In genomic region chr1:8409107-8409506, GRCh38 we compare ENCODE assay signal across 8 cellular contexts.
DNase-seq lines count a peak whose midpoint lies in the region; ATAC-seq, FAIRE-seq and TF ChIP-seq lines count a peak whose summit lies in the region.

No MANE protein-coding gene starts in this region.

- no peak overlapping the region for H2BK15ac ChIP-seq in H1 (ENCODE audit: low read length)

- H3K4me1 Mint-ChIP-seq in T-helper 1 cell treated with Interleukin-12 subunit alpha and Interleukin-12 subunit beta and Interleukin-4 antibody, amounts not matched to agents 30 μg/mL and 1 μg/mL, for 36 hours (ENCODE audit: low read depth) = peaks cover 36% of the 10 kb centered on the region
- H3K4me1 Mint-ChIP-seq in mesothelial cell of epicardium = peaks cover 57% of the 10 kb centered on the region

- no peak for ATAC-seq in GM21723 (IDR thresholded peaks at IDR 0.05; ENCODE audit: unreplicated experiment)
- no peak for ATAC-seq in GM19463 (IDR thresholded peaks at IDR 0.05; ENCODE audit: unreplicated experiment)

- TF ChIP-seq RAD21 in H1 (IDR thresholded peaks at IDR 0.05 in 1 of 2, conservative IDR thresholded peaks at IDR 0.05 in 1 of 2; ENCODE audit: low read depth in 2 of 2, low read length in 2 of 2) = peak; percentile 16 to 28; a peak in 3 of 4 replicates

- H2AK5ac ChIP-seq in H1 (ENCODE audit: low read depth, low read length) = no peak overlapping the region

- peaks cover 6% of the 10 kb centered on the region; the same call in 1 of the 2 replicates for H3K79me1 ChIP-seq in H1 (ENCODE audit: low read depth, low read length)

- no peak overlapping the region for H3K56ac ChIP-seq in H1 (replicated peaks; ENCODE audit: insufficient read length, low read depth, low read length)

- no peak for TF ChIP-seq POLR2A in H1 (IDR thresholded peaks at IDR 0.05; ENCODE audit: control extremely low read depth in 1 of 2, low read depth in 2 of 2, low read length in 2 of 2)

- no peaks in the 10 kb centered on the region for H3K9me3 ChIP-seq in H1 (ENCODE audit: insufficient read depth in 2 of 2, low read depth in 1 of 2, low read length in 1 of 2)

- peaks cover 23 to 47% (median 32%) of the 10 kb centered on the region in 4 experiments for H3K4me1 ChIP-seq in H1 (replicated peaks in 1 of 4; ENCODE audit: control insufficient read depth in 3 of 4, insufficient read depth in 4 of 4, low read length in 3 of 4)

- no peaks in the 10 kb centered on the region for H3K27me3 ChIP-seq in H1 (replicated peaks in 1 of 4; ENCODE audit: control insufficient read depth in 3 of 4, extremely low read depth in 1 of 4, insufficient read depth in 3 of 4, low read length in 3 of 4)

- H4K91ac ChIP-seq in H1 (replicated peaks; ENCODE audit: insufficient read length, low read length) = no peak overlapping the region

- WGBS in H1 (ENCODE audit: extremely low coverage in 1 of 2, insufficient coverage in 1 of 2, insufficient read length in 1 of 2, insufficient replicate concordance in 2 of 2, low coverage in 1 of 2, low lambda C conversion rate in 2 of 2, missing lambda C conversion rate in 1 of 2), 2 experiments = 51% methylated on average over 6 of the region's 6 CpGs; no CpG with 5 or more reads in 1 of the 2 experiments

- H4K20me1 ChIP-seq in H1 (replicated peaks in 1 of 2; ENCODE audit: control insufficient read depth in 1 of 2, insufficient read depth in 2 of 2, low read length in 2 of 2) = peaks cover 0 to 9% of the 10 kb centered on the region in 2 experiments

- no peak overlapping the region for H3K14ac ChIP-seq in H1 (ENCODE audit: insufficient read length)

- peak overlapping the region; percentile 40; the same call in 1 of the 2 replicates for H2BK5ac ChIP-seq in H1 (ENCODE audit: low read depth, low read length)

- no peak overlapping the region for H3K4me3 ChIP-seq in H1 (ENCODE audit: extremely low read depth in 1 of 4, insufficient read depth in 2 of 4, low read depth in 3 of 4, low read length in 4 of 4)

- H3K27me3 Mint-ChIP-seq in T-helper 1 cell treated with Interleukin-12 subunit alpha and Interleukin-12 subunit beta and Interleukin-4 antibody, amounts not matched to agents 30 μg/mL and 1 μg/mL, for 36 hours (ENCODE audit: low read depth) = no peaks in the 10 kb centered on the region
- H3K27me3 Mint-ChIP-seq in mesothelial cell of epicardium (ENCODE audit: low read depth) = no peaks in the 10 kb centered on the region

- no peak overlapping the region for H2BK120ac ChIP-seq in H1 (replicated peaks; ENCODE audit: low read depth, low read length)

- H4K5ac ChIP-seq in H1 (ENCODE audit: insufficient read length, low read depth, low read length) = no peak overlapping the region

- POLR2A ChIA-PET in RWPE1 (lab: Yijun Ruan, JAX; ENCODE audit: low non-redundant PET) = no interaction called here
- POLR2A ChIA-PET in H1 (lab: Charles Lee; ENCODE audit: partially characterized antibody) = interaction anchor here (0.9 to 1.3 kb wide), 3 partner anchors 9 to 12 kb away, joined by 4 to 7 read pairs (median 5); no protein-coding TSS in a partner anchor

- peaks cover 8 to 82% of the 10 kb centered on the region in 2 experiments for H3K79me2 ChIP-seq in H1 (ENCODE audit: control insufficient read depth in 1 of 2, insufficient read depth in 2 of 2, low read length in 2 of 2)

- peak overlapping the region; percentile 57; the same call in 1 of the 2 replicates for H2BK20ac ChIP-seq in H1 (ENCODE audit: low read length)

- H3K18ac ChIP-seq in H1 (ENCODE audit: extremely low read depth, low read length) = no peak overlapping the region

- H3K9me3 Mint-ChIP-seq in T-helper 1 cell treated with Interleukin-12 subunit alpha and Interleukin-12 subunit beta and Interleukin-4 antibody, amounts not matched to agents 30 μg/mL and 1 μg/mL, for 36 hours = no peaks in the 10 kb centered on the region
- no peaks in the 10 kb centered on the region for H3K9me3 Mint-ChIP-seq in mesothelial cell of epicardium

- H3K9ac ChIP-seq in H1 (replicated peaks in 1 of 4; ENCODE audit: extremely low read depth in 1 of 4, low read depth in 3 of 4, low read length in 3 of 4) = no peak overlapping the region

- H3K36me3 ChIP-seq in H1 (ENCODE audit: control insufficient read depth in 2 of 4, insufficient read depth in 4 of 4, low read length in 3 of 4) = peaks cover 0 to 4% (median 1%) of the 10 kb centered on the region in 4 experiments; a peak in 1 of 8 replicates

- H3K23ac ChIP-seq in H1 (ENCODE audit: insufficient read length) = no peak overlapping the region

- H2AFZ ChIP-seq in H1 (ENCODE audit: low read length) = no peak overlapping the region

- H4K8ac ChIP-seq in H1 (ENCODE audit: extremely low read depth, insufficient read depth, low read length) = no peak overlapping the region

- FAIRE-seq in H1 (lab: Jason Lieb, UNC) = peak; percentile 58

- H3K4me3 Mint-ChIP-seq in T-helper 1 cell treated with Interleukin-12 subunit alpha and Interleukin-12 subunit beta and Interleukin-4 antibody, amounts not matched to agents 30 μg/mL and 1 μg/mL, for 36 hours = no peak overlapping the region
- H3K4me3 Mint-ChIP-seq in mesothelial cell of epicardium = peak overlapping the region; percentile 39

- TF ChIP-seq EP300 in H1 (IDR thresholded peaks at IDR 0.05; ENCODE audit: borderline replicate concordance in 1 of 2, low read depth in 2 of 2, low read length in 2 of 2) = no peak

- peak overlapping the region; percentile 8 to 37; a peak in 1 of 4 replicates for H3K4me2 ChIP-seq in H1 (ENCODE audit: insufficient read depth in 1 of 2, low read depth in 2 of 2, low read length in 2 of 2)

- TF ChIP-seq CTCF in RWPE1 (conservative IDR thresholded peaks at IDR 0.05; ENCODE audit: low read depth) (peak; percentile 39), H1 (IDR thresholded peaks at IDR 0.05; ENCODE audit: control extremely low read depth in 1 of 3, insufficient read depth in 1 of 3, low read depth in 1 of 3, low read length in 3 of 3) (peak in 2 of 3 experiments; percentile 1 to 51; a peak in 2 of 4 replicates), mesothelial cell of epicardium (IDR thresholded peaks at IDR 0.05; ENCODE audit: unreplicated experiment) (no peak)

- no peak overlapping the region for H3K4ac ChIP-seq in H1 (replicated peaks; ENCODE audit: insufficient read length, low read depth, low read length)

- CTCF ChIA-PET in RWPE1 (lab: Yijun Ruan, JAX) = interaction anchor here (0.6 to 1.0 kb wide), 5 partner anchors 19 to 448 kb away, joined by 3 to 4 read pairs (median 3); no protein-coding TSS in a partner anchor
- CTCF ChIA-PET in H1 (lab: Charles Lee; ENCODE audit: partially characterized antibody) = interaction anchor here (0.9 to 4.8 kb wide), 19 partner anchors 10 to 298 kb away, joined by 3 to 40 read pairs (median 5); no protein-coding TSS in a partner anchor

- H3K27ac ChIP-seq in RWPE1 = no peak overlapping the region
- peak overlapping the region; percentile 47; the same call in 1 of the 2 replicates for H3K27ac ChIP-seq in H1 (ENCODE audit: low read depth, low read length)

- DNase-seq in T-helper 1 cell (no peak), RWPE1 (ENCODE audit: low spot score) (no peak), H1 (ENCODE audit: low read depth in 1 of 2, low spot score in 2 of 2) (no peak), mesothelial cell of epicardium (ENCODE audit: low spot score in 2 of 2, unreplicated experiment in 2 of 2) (no peak), SHP77 (lab: John Stamatoyannopoulos, UW) (no peak)

- H3K23me2 ChIP-seq in H1 (ENCODE audit: low read depth, low read length) = no peaks in the 10 kb centered on the region

- H2BK12ac ChIP-seq in H1 (ENCODE audit: low read depth, low read length) = no peak overlapping the region

- peaks cover 36% of the 10 kb centered on the region for H3K36me3 Mint-ChIP-seq in T-helper 1 cell treated with Interleukin-12 subunit alpha and Interleukin-12 subunit beta and Interleukin-4 antibody, amounts not matched to agents 30 μg/mL and 1 μg/mL, for 36 hours (ENCODE audit: low read depth)
- H3K36me3 Mint-ChIP-seq in mesothelial cell of epicardium = peaks cover 20% of the 10 kb centered on the region

- peak overlapping the region; percentile 6 for H3K27ac Mint-ChIP-seq in T-helper 1 cell treated with Interleukin-12 subunit alpha and Interleukin-12 subunit beta and Interleukin-4 antibody, amounts not matched to agents 30 μg/mL and 1 μg/mL, for 36 hours
- peak overlapping the region; percentile 96 for H3K27ac Mint-ChIP-seq in mesothelial cell of epicardium

TF ChIP-seq in H1, 55 proteins besides CTCF, POLR2A, EP300 and RAD21:
- TF ChIP-seq BRCA1 (IDR thresholded peaks at IDR 0.05; ENCODE audit: low read depth, low read length) = no peak
- TF ChIP-seq CTBP2 (IDR thresholded peaks at IDR 0.05; ENCODE audit: borderline replicate concordance, insufficient read depth, insufficient read length, low read length) = no peak
- TF ChIP-seq JUND (IDR thresholded peaks at IDR 0.05; ENCODE audit: low read length) = no peak
- TF ChIP-seq HDAC2 (IDR thresholded peaks at IDR 0.05; ENCODE audit: borderline replicate concordance in 1 of 2, low read depth in 2 of 2, low read length in 2 of 2) = no peak
- TF ChIP-seq CHD2 (IDR thresholded peaks at IDR 0.05; ENCODE audit: low read length) = no peak
